Comparison of ENCODE assay signal across 9 cellular contexts in genomic region chr10:88793747-88794299, GRCh38. TPM values are rescaled to one million over a fixed set of nuclear protein-coding genes. Genes with fewer than 3 reads are reported as not detected.
A peak's percentile ranks its signal among the peaks of the same experiment; 100 is the strongest.
DNase-seq lines count a peak whose midpoint lies in the region; ATAC-seq and TF ChIP-seq lines count a peak whose summit lies in the region.
"Had no signal": no experiment of that assay in that cellular context is flagged by ENCODE, and none has a peak within 500 bp of the region (broad histone marks: within the 10 kb centered on the region; RNA-seq: fewer than 3 reads in every experiment).

No MANE protein-coding gene starts in this region.

- ATAC-seq in T-cell (replicated peaks in 1 of 4): peak; percentile 31 to 66 (median 54)

- no peaks in the 10 kb centered on the region for H3K27me3 Mint-ChIP-seq in T-cell
- H3K27me3 Mint-ChIP-seq in nephron progenitor cell (ENCODE audit: low read depth, poor library complexity): peaks cover 8% of the 10 kb centered on the region

- DNase-seq in COLO829 (ENCODE audit: low spot score): peak; percentile 27
- peak; percentile 64 for DNase-seq in HCEC 1CT
- no peak for DNase-seq in T-cell
- DNase-seq in foreskin melanocyte: peak; percentile 40
- no peak for DNase-seq in stimulated activated CD4-positive, alpha-beta T cell treated with anti-CD3 and anti-CD28 coated beads, Interleukin-4, amount 100 ng/mL, for 4 hours
- no peak for DNase-seq in stimulated activated naive CD4-positive, alpha-beta T cell (lab: John Stamatoyannopoulos, UW)
- DNase-seq in germinal center (ENCODE audit: low spot score): no peak
- DNase-seq in nephron progenitor cell: no peak
- DNase-seq: NCI-H510A treated with DMSO at 0.1 percent for 48 hours had no signal

- CTCF ChIA-PET in T-cell (lab: Charles Lee): no interaction called here

- H3K4me3 Mint-ChIP-seq in T-cell (no peak overlapping the region), nephron progenitor cell (no peak overlapping the region)

- H3K36me3 Mint-ChIP-seq in T-cell: no peaks in the 10 kb centered on the region
- no peaks in the 10 kb centered on the region for H3K36me3 Mint-ChIP-seq in nephron progenitor cell (ENCODE audit: low read depth)

- no peak overlapping the region for H3K27ac Mint-ChIP-seq in T-cell
- H3K27ac Mint-ChIP-seq in nephron progenitor cell: no peak overlapping the region

- H3K9me3 Mint-ChIP-seq in T-cell (no peaks in the 10 kb centered on the region), nephron progenitor cell (no peaks in the 10 kb centered on the region)

- POLR2A ChIA-PET in T-cell (lab: Charles Lee): no interaction called here

- H3K4me1 Mint-ChIP-seq in T-cell: peaks cover 7 to 19% (median 19%) of the 10 kb centered on the region in 3 donors
- H3K4me1 Mint-ChIP-seq in nephron progenitor cell: no peaks in the 10 kb centered on the region

- no peak for TF ChIP-seq CTCF in nephron progenitor cell (IDR thresholded peaks at IDR 0.05)

RNA-seq across cellular contexts. Expression of gene LIPM, which starts 8.7 kb away (rescaled TPM):
- not detected for total RNA-seq in T-cell

RNA-seq across cellular contexts. Expression of gene LIPN, which starts 34.0 kb away (rescaled TPM):
- not detected for total RNA-seq in T-cell

RNA-seq across cellular contexts. Expression of gene ANKRD22, which starts 57.8 kb away (rescaled TPM):
- not detected for total RNA-seq in T-cell

Comparison
In these comparisons a context has a peak if more than half of its experiments do, and no peak if none do; other contexts are left out.
1. DNase-seq: peak in COLO829 (single experiment), HCEC 1CT (single experiment) and foreskin melanocyte (single experiment); none in T-cell (0 of 34), stimulated activated CD4-positive, alpha-beta T cell treated with anti-CD3 and anti-CD28 coated beads, Interleukin-4, amount 100 ng/mL, for 4 hours (0 of 2), stimulated activated naive CD4-positive, alpha-beta T cell (0 of 6), germinal center (single experiment) and nephron progenitor cell (single experiment).